In the genomic region with DNA sequence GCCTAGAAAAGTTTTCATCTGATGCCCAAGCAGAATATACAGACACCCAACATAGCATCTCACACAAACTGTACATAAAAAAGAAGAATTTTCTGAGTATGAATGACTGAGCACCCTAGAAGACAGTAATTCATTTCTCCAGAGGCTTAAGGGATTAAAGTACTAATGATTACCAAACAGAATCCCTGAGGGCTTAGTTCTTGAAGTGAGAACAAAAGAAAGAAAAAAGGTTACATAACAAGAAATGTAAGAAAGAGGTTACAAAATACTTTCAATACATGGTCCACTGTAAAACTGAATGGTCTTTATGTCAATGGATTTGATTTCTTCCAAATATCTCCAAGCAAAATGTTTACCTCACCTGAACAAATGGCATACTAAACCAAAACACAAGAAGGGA, we compare ENCODE assay signal across 13 cellular contexts.
"Had no signal": no experiment of that assay in that cellular context is flagged by ENCODE, and none has a peak within 500 bp of the region (broad histone marks: within the 10 kb centered on the region; RNA-seq: fewer than 3 reads in every experiment).

No MANE protein-coding gene starts in this region.

- H3K4me3 ChIP-seq: coronary artery, gastroesophageal sphincter, left ventricle myocardium inferior had no signal

- H3K9me3 Mint-ChIP-seq: activated naive CD8-positive, alpha-beta T cell treated with anti-CD3 and anti-CD28 coated beads, Interleukin-2, amount 50 U/mL, for 24 hours; nephron had no signal

- H3K27ac Mint-ChIP-seq: activated naive CD8-positive, alpha-beta T cell treated with anti-CD3 and anti-CD28 coated beads, Interleukin-2, amount 50 U/mL, for 24 hours; nephron had no signal

- H3K4me1 Mint-ChIP-seq: activated naive CD8-positive, alpha-beta T cell treated with anti-CD3 and anti-CD28 coated beads, Interleukin-2, amount 50 U/mL, for 24 hours; nephron had no signal

- H3K27me3 Mint-ChIP-seq: activated naive CD8-positive, alpha-beta T cell treated with anti-CD3 and anti-CD28 coated beads, Interleukin-2, amount 50 U/mL, for 24 hours had no signal

- H3K4me1 ChIP-seq: gastroesophageal sphincter, left ventricle myocardium inferior had no signal

- H3K9me3 ChIP-seq: gastroesophageal sphincter, left ventricle myocardium inferior had no signal

- DNase-seq: activated effector memory CD4-positive, alpha-beta T cell treated with Interleukin-2 at 50 U/mL for 16 hours; activated naive CD8-positive, alpha-beta T cell treated with anti-CD3 and anti-CD28 coated beads, Interleukin-2, amount 50 U/mL, for 24 hours; activated T-cell treated with anti-CD3 and anti-CD28 coated beads for 4 hours; caudate nucleus; effector memory CD4-positive, alpha-beta T cell; left ventricle myocardium inferior; mesenchymal stem cell; stimulated activated CD4-positive, alpha-beta T cell treated with anti-CD3 and anti-CD28 coated beads, Interleukin-4, amount 100 ng/mL, for 24 hours had no signal

- H3K27ac ChIP-seq: coronary artery, epithelial cell of prostate, gastroesophageal sphincter, left ventricle myocardium inferior had no signal

- ATAC-seq: activated naive CD8-positive, alpha-beta T cell treated with anti-CD3 and anti-CD28 coated beads, Interleukin-2, amount 50 U/mL, for 24 hours; gastroesophageal sphincter; SK-N-SH treated with all-trans-retinoic acid at 6 μM for 48 hours had no signal

- H3K4me3 Mint-ChIP-seq: activated naive CD8-positive, alpha-beta T cell treated with anti-CD3 and anti-CD28 coated beads, Interleukin-2, amount 50 U/mL, for 24 hours; nephron had no signal

- H3K27me3 ChIP-seq: gastroesophageal sphincter had no signal
